In the genomic region with DNA sequence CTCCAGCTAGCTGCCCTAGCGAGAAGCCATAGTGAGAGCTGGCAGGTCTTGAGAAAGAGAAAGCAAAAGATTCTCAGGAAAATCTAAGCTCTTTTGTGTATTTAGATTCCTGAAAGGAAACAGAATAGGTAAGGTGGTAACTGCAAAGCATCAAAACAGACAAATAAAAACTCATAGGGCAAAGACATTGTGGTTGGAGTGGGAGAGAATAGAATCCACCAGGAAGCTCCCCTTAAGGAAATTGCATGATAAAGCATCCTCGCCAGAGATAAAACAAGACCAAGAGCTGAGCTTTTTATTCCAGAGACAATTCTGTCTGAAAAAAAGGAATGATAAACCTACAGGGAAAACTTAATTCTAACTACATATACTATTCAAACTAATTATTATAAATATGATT, we compare ENCODE assay signal across 1 cellular context.
TF ChIP-seq lines count a peak whose summit lies in the region.

No MANE protein-coding gene starts in this region.

TF ChIP-seq in GM23338, 12 proteins besides CTCF, POLR2A, EP300 and RAD21 (continued from another document):
- TF ChIP-seq STAT1 (IDR thresholded peaks at IDR 0.05; ENCODE audit: unreplicated experiment) (no peak), ZNF331 (CRISPR knock-in tag; IDR thresholded peaks at IDR 0.05; ENCODE audit: low read depth) (no peak)
TF ChIP-seq in GM23338: peak in this region for 0.
